In the genomic region with DNA sequence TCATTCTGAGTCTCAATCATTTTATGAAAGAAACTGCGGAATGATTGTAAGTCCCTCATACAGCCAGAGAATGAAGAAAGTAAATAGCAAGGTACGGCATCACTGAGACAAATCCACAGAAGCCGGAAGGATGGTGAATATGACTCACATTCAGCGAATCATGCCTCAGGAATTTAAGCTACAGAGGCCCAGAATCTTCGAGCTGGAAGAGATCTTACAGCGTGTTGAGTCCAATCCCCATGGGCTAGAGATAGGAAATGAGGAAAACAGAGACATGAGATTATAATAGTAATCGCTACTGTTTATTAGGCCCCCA, we compare ENCODE assay signal across 13 cellular contexts.
DNase-seq lines count a peak whose midpoint lies in the region; ATAC-seq and TF ChIP-seq lines count a peak whose summit lies in the region.
"Had no signal": no experiment of that assay in that cellular context is flagged by ENCODE, and none has a peak within 500 bp of the region (broad histone marks: within the 10 kb centered on the region; RNA-seq: fewer than 3 reads in every experiment).

No MANE protein-coding gene starts in this region.

- H3K27me3 Mint-ChIP-seq in activated T-cell treated with anti-CD3 and anti-CD28 coated beads, Interleukin-2, amount 50 U/mL, for 72 hours (ENCODE audit: low read depth) = no peaks in the 10 kb centered on the region
- H3K27me3 Mint-ChIP-seq: activated T-cell treated with anti-CD3 and anti-CD28 coated beads, Interleukin-2, amount 50 U/mL, for 24 hours had no signal

- H3K9me3 ChIP-seq in HUES6 (ENCODE audit: control insufficient read depth, insufficient read depth, low read depth, low read length) (peaks cover 15% of the 10 kb centered on the region), mammary epithelial cell (replicated peaks; ENCODE audit: insufficient read depth, low read length) (no peaks in the 10 kb centered on the region)
- H3K9me3 ChIP-seq: vagina had no signal

- no peaks in the 10 kb centered on the region for H4K20me1 ChIP-seq in mammary epithelial cell (ENCODE audit: insufficient read depth, low read length)

- DNase-seq in AG08395 (ENCODE audit: low spot score) (peak; percentile 88), mammary epithelial cell (peak; percentile 83), kidney tubule cell (ENCODE audit: low spot score) (peak; percentile 92), DMS79 treated with DMSO at 0.1 percent for 48 hours (lab: John Stamatoyannopoulos, UW) (no peak)
- no peak for DNase-seq in activated CD8-positive, alpha-beta memory T cell treated with anti-CD3 and anti-CD28 coated beads, Interleukin-2, amount 50 U/mL, for 4 hours
- no peak for DNase-seq in activated T-cell treated with anti-CD3 and anti-CD28 coated beads, Interleukin-2, amount 50 U/mL, for 72 hours
- DNase-seq: activated T-cell treated with anti-CD3 and anti-CD28 coated beads, Interleukin-2, amount 50 U/mL, for 24 hours; endodermal cell; NCI-H2171 had no signal

- H3K36me3 Mint-ChIP-seq in activated T-cell treated with anti-CD3 and anti-CD28 coated beads, Interleukin-2, amount 50 U/mL, for 72 hours (ENCODE audit: insufficient read depth in 2 of 2) = peaks cover 0 to 2% of the 10 kb centered on the region in 2 donors
- H3K36me3 Mint-ChIP-seq: CD14-positive monocyte had no signal

- H3K27ac Mint-ChIP-seq in activated T-cell treated with anti-CD3 and anti-CD28 coated beads, Interleukin-2, amount 50 U/mL, for 72 hours = no peak overlapping the region
- H3K27ac Mint-ChIP-seq: activated T-cell treated with anti-CD3 and anti-CD28 coated beads, Interleukin-2, amount 50 U/mL, for 24 hours; CD14-positive monocyte; endodermal cell had no signal

- H3K4me1 ChIP-seq in HUES6 (ENCODE audit: control insufficient read depth, insufficient read depth, low read length) (peaks cover 17% of the 10 kb centered on the region), mammary epithelial cell (ENCODE audit: insufficient read depth, low read length) (peaks cover 9% of the 10 kb centered on the region)
- H3K4me1 ChIP-seq: vagina had no signal

- CTCF ChIA-PET in mammary epithelial cell (lab: Charles Lee; ENCODE audit: low non-redundant PET) = interaction anchor here (0.6 kb wide), 1 partner anchor 1326 kb away, joined by 3 read pairs; no protein-coding TSS in a partner anchor

- H3K4me3 Mint-ChIP-seq in activated T-cell treated with anti-CD3 and anti-CD28 coated beads, Interleukin-2, amount 50 U/mL, for 72 hours = no peak overlapping the region
- H3K4me3 Mint-ChIP-seq: activated T-cell treated with anti-CD3 and anti-CD28 coated beads, Interleukin-2, amount 50 U/mL, for 24 hours; CD14-positive monocyte; endodermal cell had no signal

- TF ChIP-seq CTCF in mammary epithelial cell (conservative IDR thresholded peaks at IDR 0.05 in 1 of 2, IDR thresholded peaks at IDR 0.05 in 1 of 2; ENCODE audit: extremely low read depth in 1 of 2, insufficient read depth in 1 of 2, low read depth in 1 of 2, low read length in 2 of 2) = no peak

- no peak for ATAC-seq in HG03354 (IDR thresholded peaks at IDR 0.05; ENCODE audit: poor library complexity, severe bottlenecking, unreplicated experiment)
- no peak for ATAC-seq in activated T-cell treated with anti-CD3 and anti-CD28 coated beads, Interleukin-2, amount 50 U/mL, for 72 hours (replicated peaks in 1 of 2)

- peak overlapping the region; percentile 81 for H2AFZ ChIP-seq in mammary epithelial cell (ENCODE audit: low read depth, low read length)

- intact Hi-C loops in mammary epithelial cell (cut with micrococcal nuclease) = loop anchor here (10.0 kb wide), 1 partner anchor 1330 kb away; no protein-coding TSS in a partner anchor

- in situ Hi-C loops in mammary epithelial cell (cut with MboI; ENCODE audit: low sequenced_read_pairs in 2 of 2) = no loop called here

- H3K4me2 ChIP-seq in mammary epithelial cell (ENCODE audit: insufficient read depth, low read depth, low read length) = peak overlapping the region; percentile 62

- H3K36me3 ChIP-seq in HUES6 (ENCODE audit: control insufficient read depth, insufficient read depth, low read length) (no peaks in the 10 kb centered on the region), mammary epithelial cell (ENCODE audit: insufficient read depth, low read length) (no peaks in the 10 kb centered on the region)
- H3K36me3 ChIP-seq: vagina had no signal

- dilution Hi-C loops in mammary epithelial cell (cut with HindIII; ENCODE audit: low sequenced_read_pairs) = no loop called here

- H3K4me3 ChIP-seq in HUES6 (ENCODE audit: low read depth, low read length) = no peak overlapping the region
- H3K4me3 ChIP-seq in mammary epithelial cell (replicated peaks in 1 of 3; ENCODE audit: insufficient read depth in 1 of 3, low read depth in 2 of 3, low read length in 3 of 3) = no peak overlapping the region
- H3K4me3 ChIP-seq: vagina had no signal

- H3K9ac ChIP-seq in HUES6 (ENCODE audit: low read length) = no peak overlapping the region
- no peak overlapping the region for H3K9ac ChIP-seq in mammary epithelial cell (ENCODE audit: insufficient read depth, low read length)

- BruUV-seq in mammary epithelial cell (replicated peaks; lab: Mats Ljungman, UMichigan) = no TSS peak

- peaks cover 0 to 1% of the 10 kb centered on the region in 2 donors for H3K9me3 Mint-ChIP-seq in activated T-cell treated with anti-CD3 and anti-CD28 coated beads, Interleukin-2, amount 50 U/mL, for 72 hours

- no peaks in the 10 kb centered on the region for H3K4me1 Mint-ChIP-seq in activated T-cell treated with anti-CD3 and anti-CD28 coated beads, Interleukin-2, amount 50 U/mL, for 72 hours (ENCODE audit: low read depth)
- H3K4me1 Mint-ChIP-seq: CD14-positive monocyte, endodermal cell had no signal

- 18% methylated on average over 7 of the region's 7 CpGs for WGBS in mammary epithelial cell (ENCODE audit: low coverage, missing lambda C conversion rate)

- no peaks in the 10 kb centered on the region for H3K79me2 ChIP-seq in mammary epithelial cell (ENCODE audit: insufficient read depth, low read length)

- H3K27me3 ChIP-seq in HUES6 (ENCODE audit: control insufficient read depth, insufficient read depth, low read length) = no peaks in the 10 kb centered on the region
- no peaks in the 10 kb centered on the region for H3K27me3 ChIP-seq in mammary epithelial cell (ENCODE audit: insufficient read depth, low read length)
- H3K27me3 ChIP-seq: vagina had no signal

- H3K27ac ChIP-seq in HUES6 (ENCODE audit: low read depth, low read length) = peak overlapping the region; percentile 50; the same call in 1 of the 2 replicates
- peak overlapping the region; percentile 53 for H3K27ac ChIP-seq in mammary epithelial cell (ENCODE audit: insufficient read depth, low read depth, low read length)
- H3K27ac ChIP-seq: vagina had no signal

Comparison
In these comparisons a context has a peak if more than half of its experiments do, and no peak if none do; other contexts are left out.
1. DNase-seq: peak in AG08395 (single experiment), mammary epithelial cell (single experiment) and kidney tubule cell (single experiment); none in DMS79 treated with DMSO at 0.1 percent for 48 hours (single experiment), activated CD8-positive, alpha-beta memory T cell treated with anti-CD3 and anti-CD28 coated beads, Interleukin-2, amount 50 U/mL, for 4 hours (single experiment) and activated T-cell treated with anti-CD3 and anti-CD28 coated beads, Interleukin-2, amount 50 U/mL, for 72 hours (0 of 2).